8 cellular contexts compared by ENCODE assay signal in the genomic region with DNA sequence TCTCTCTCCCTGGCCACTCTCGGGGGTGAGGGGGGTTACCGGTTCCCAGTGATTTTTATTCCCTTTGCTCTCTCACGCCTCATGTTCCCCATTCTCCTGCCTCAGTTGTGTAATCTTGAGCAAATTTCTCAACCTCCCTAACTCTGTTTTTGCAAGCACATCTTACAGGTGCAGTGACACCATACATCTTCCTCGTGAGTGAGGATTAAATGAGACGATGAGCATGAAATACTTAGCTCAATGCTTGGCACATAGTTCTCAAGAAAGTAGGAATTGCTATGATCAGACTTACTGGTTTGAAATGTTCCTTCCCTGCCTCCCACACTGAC. TPM values are rescaled to one million over a fixed set of nuclear protein-coding genes. Genes with fewer than 3 reads are reported as not detected.
DNase-seq lines count a peak whose midpoint lies in the region; ATAC-seq and TF ChIP-seq lines count a peak whose summit lies in the region.
"Had no signal": no experiment of that assay in that cellular context is flagged by ENCODE, and none has a peak within 500 bp of the region (broad histone marks: within the 10 kb centered on the region; RNA-seq: fewer than 3 reads in every experiment).

No MANE protein-coding gene starts in this region.

- no peak overlapping the region for H3K27ac ChIP-seq in Panc1 (ENCODE audit: low read length)
- no peak overlapping the region for H3K27ac ChIP-seq in fibroblast of lung (ENCODE audit: insufficient read depth, low read length)
- H3K27ac ChIP-seq in skin epidermis = peak overlapping the region in 15 of 21 experiments; percentile 5 to 79 (median 57)

- H3K79me2 ChIP-seq in fibroblast of lung (ENCODE audit: control insufficient read depth, insufficient read depth, low read length) = no peaks in the 10 kb centered on the region

- H3K36me3 ChIP-seq in Panc1 (ENCODE audit: control insufficient read depth, insufficient read depth, low read length) = no peaks in the 10 kb centered on the region
- H3K36me3 ChIP-seq in fibroblast of lung (ENCODE audit: control insufficient read depth, insufficient read depth, low read length) = no peaks in the 10 kb centered on the region
- H3K36me3 ChIP-seq: pancreas had no signal

- POLR2A ChIA-PET in Panc1 (lab: Charles Lee) = interaction anchor here (0.5 kb wide), 1 partner anchor 550 kb away, joined by 6 read pairs; no protein-coding TSS in a partner anchor

- TF ChIP-seq POLR2A in GM18505 (IDR thresholded peaks at IDR 0.05; ENCODE audit: borderline replicate concordance, extremely low read depth, insufficient read depth, insufficient read length) = no peak

- H3K4me3 ChIP-seq in Panc1 (ENCODE audit: low read depth in 2 of 2, low read length in 2 of 2) (peak overlapping the region; percentile 17 to 47; a peak in 2 of 4 replicates), fibroblast of lung (replicated peaks in 1 of 4; ENCODE audit: control extremely low read depth in 1 of 4, insufficient read depth in 1 of 4, low read depth in 3 of 4, low read length in 4 of 4) (no peak overlapping the region), skin epidermis (peak overlapping the region in 2 of 7 experiments; percentile 18 to 26)

- H3K27me3 ChIP-seq in Panc1 (ENCODE audit: control insufficient read depth, insufficient read depth, low read length) = peaks cover 5% of the 10 kb centered on the region
- H3K27me3 ChIP-seq in fibroblast of lung (ENCODE audit: control insufficient read depth, insufficient read depth, low read length) = peaks cover 10% of the 10 kb centered on the region

- H2AFZ ChIP-seq in fibroblast of lung (ENCODE audit: low read length) = peak overlapping the region; percentile 60

- H3K4me2 ChIP-seq in fibroblast of lung (ENCODE audit: extremely low read depth, insufficient read depth, low read length) = peak overlapping the region; percentile 34

- no peaks in the 10 kb centered on the region for H3K9me3 ChIP-seq in Panc1 (ENCODE audit: control insufficient read depth, insufficient read depth, low read depth, low read length)
- no peaks in the 10 kb centered on the region for H3K9me3 ChIP-seq in fibroblast of lung (ENCODE audit: control insufficient read depth, insufficient read depth, low read depth, low read length)
- H3K9me3 ChIP-seq: pancreas had no signal

- CTCF ChIA-PET in Panc1 (lab: Charles Lee) = interaction anchor here (0.6 kb wide), 1 partner anchor 28 kb away, joined by 11 read pairs; no protein-coding TSS in a partner anchor

- 0 out of 2 replicates have a peak, but pooled peaks cover 3% of the 10 kb centered on the region for H3K4me1 ChIP-seq in Panc1 (ENCODE audit: control insufficient read depth, insufficient read depth, low read length)
- H3K4me1 ChIP-seq in fibroblast of lung (ENCODE audit: control insufficient read depth, extremely low read depth, insufficient read depth, low read length) = no peaks in the 10 kb centered on the region

- H3K9ac ChIP-seq in fibroblast of lung (ENCODE audit: insufficient read depth, low read length) = no peak overlapping the region

- in situ Hi-C loops in Panc1 (cut with HindIII; ENCODE audit: low pct_unique_long_range_greater_than_20kb, low sequenced_read_pairs) = no loop called here

- no TSS peak for BruUV-seq in Panc1 (replicated peaks; lab: Mats Ljungman, UMichigan)

- ATAC-seq in Panc1 (no peak), GM18505 (IDR thresholded peaks at IDR 0.05; ENCODE audit: unreplicated experiment) (no peak)

- DNase-seq in GF-D8 (lab: John Stamatoyannopoulos, UW) = peak; percentile 85
- DNase-seq in Panc1 (ENCODE audit: low read depth, low spot score) = no peak
- no peak for DNase-seq in fibroblast of lung (ENCODE audit: low read depth in 2 of 2)
- no peak for DNase-seq in SHP77 (lab: John Stamatoyannopoulos, UW)
- DNase-seq in H4 (ENCODE audit: low spot score) = no peak

- TF ChIP-seq CTCF in Panc1 (IDR thresholded peaks at IDR 0.05) (no peak), fibroblast of lung (conservative IDR thresholded peaks at IDR 0.05 in 1 of 2, IDR thresholded peaks at IDR 0.05 in 1 of 2; ENCODE audit: low read depth in 1 of 2, low read length in 2 of 2) (no peak)

- intact Hi-C loops in Panc1 (cut with micrococcal nuclease; ENCODE audit: unreplicated experiment) = no loop called here

- H4K20me1 ChIP-seq in fibroblast of lung (ENCODE audit: control insufficient read depth, extremely low read depth, insufficient read depth, low read length) = no peaks in the 10 kb centered on the region

RNA-seq across cellular contexts. Expression of a gene that starts 2.0 kb away (rescaled TPM):
- 0.23 TPM for total RNA-seq in Panc1 (2021; ENCODE audit: unreplicated experiment)
- polyA plus RNA-seq in Panc1 (2012; ENCODE audit: insufficient read length) = 0.35 TPM
- under 0.01 TPM in 1 of 2 replicates, not detected in the other for total RNA-seq in fibroblast of lung
- polyA plus RNA-seq in fibroblast of lung = 0.02 TPM in 1 of 2 replicates, not detected in the other
- not detected in 2 replicates for polyA plus RNA-seq in fibroblast of lung (2012)
- polyA minus RNA-seq in fibroblast of lung (ENCODE audit: low replicate concordance) = not detected in 2 replicates
- 1.2 and 2.0 TPM in 2 replicates for total RNA-seq in H4 (2014; rRNA removed; shearing (Covaris generic))

RNA-seq across cellular contexts. Expression of a gene that starts 18.8 kb away (rescaled TPM):
- total RNA-seq in Panc1 (2021; ENCODE audit: unreplicated experiment) (448 TPM), fibroblast of lung (251 and 264 TPM in 2 replicates)
- 436 TPM for polyA plus RNA-seq in Panc1 (2012; ENCODE audit: insufficient read length)
- polyA plus RNA-seq in fibroblast of lung = 513 and 651 TPM in 2 replicates
- polyA plus RNA-seq in fibroblast of lung (2012) = 461 and 544 TPM in 2 replicates
- polyA minus RNA-seq in fibroblast of lung (ENCODE audit: low replicate concordance) = 22.8 and 26.5 TPM in 2 replicates
- total RNA-seq in H4 (2014; rRNA removed; shearing (Covaris generic)) = 192 and 237 TPM in 2 replicates

Comparison
In these comparisons a context has a peak if more than half of its experiments do, and no peak if none do; other contexts are left out.
1. H3K27ac ChIP-seq: peak in skin epidermis (15 of 21); none in Panc1 (single experiment) and fibroblast of lung (single experiment).
2. H3K4me3 ChIP-seq: peak in Panc1 (2 of 2); none in fibroblast of lung (0 of 4).